9 cellular contexts compared by ENCODE assay signal in genomic region chr19:33740811-33741396, GRCh38. TPM values are rescaled to one million over a fixed set of nuclear protein-coding genes. Genes with fewer than 3 reads are reported as not detected.
DNase-seq lines count a peak whose midpoint lies in the region; ATAC-seq and TF ChIP-seq lines count a peak whose summit lies in the region.
"Had no signal": no experiment of that assay in that cellular context is flagged by ENCODE, and none has a peak within 500 bp of the region (broad histone marks: within the 10 kb centered on the region; RNA-seq: fewer than 3 reads in every experiment).

No MANE protein-coding gene starts in this region.

- H3K4me1 ChIP-seq in foreskin keratinocyte (no peaks in the 10 kb centered on the region), testis (no peaks in the 10 kb centered on the region), upper lobe of left lung (no peaks in the 10 kb centered on the region)

- H3K27me3 ChIP-seq in foreskin keratinocyte: no peaks in the 10 kb centered on the region
- H3K27me3 ChIP-seq in testis: no peaks in the 10 kb centered on the region
- H3K27me3 ChIP-seq in upper lobe of left lung: no peaks in the 10 kb centered on the region

- DNase-seq in left ventricle myocardium superior: no peak
- DNase-seq in Right ventricle myocardium inferior (ENCODE audit: missing footprints): no peak
- DNase-seq in SK-N-MC (ENCODE audit: low read depth, low spot score): peak; percentile 8
- DNase-seq in foreskin keratinocyte: peak in 1 of 2 donors; percentile 9
- peak; percentile 52 for DNase-seq in testis
- DNase-seq in upper lobe of left lung: no peak
- DNase-seq: DMS79 had no signal

- TF ChIP-seq EP300 in upper lobe of left lung (IDR thresholded peaks at IDR 0.05): no peak

- intact Hi-C loops in left ventricle myocardium superior (cut with micrococcal nuclease): no loop called here
- intact Hi-C loops in Right ventricle myocardium inferior (cut with DNase I): no loop called here
- intact Hi-C loops in testis (cut with DNase I; ENCODE audit: low total_unique reads): no loop called here

- H3K27ac ChIP-seq in SK-N-MC (no peak overlapping the region), foreskin keratinocyte (no peak overlapping the region), testis (no peak overlapping the region), upper lobe of left lung (no peak overlapping the region)

- no peak overlapping the region for H3K9ac ChIP-seq in SK-N-MC (ENCODE audit: insufficient read length)

- H3K9me3 ChIP-seq in SK-N-MC (ENCODE audit: low read depth, low read length): no peaks in the 10 kb centered on the region
- H3K9me3 ChIP-seq in testis: no peaks in the 10 kb centered on the region
- H3K9me3 ChIP-seq in upper lobe of left lung: no peaks in the 10 kb centered on the region

- TF ChIP-seq POLR2A in testis (IDR thresholded peaks at IDR 0.05): no peak
- TF ChIP-seq POLR2A in upper lobe of left lung (IDR thresholded peaks at IDR 0.05): no peak

- ATAC-seq in left ventricle myocardium superior: peak; percentile 29
- ATAC-seq in Right ventricle myocardium inferior: no peak
- peak; percentile 29 for ATAC-seq in foreskin keratinocyte
- ATAC-seq in HG03460 (IDR thresholded peaks at IDR 0.05; ENCODE audit: unreplicated experiment): no peak
- no peak for ATAC-seq in upper lobe of left lung (ENCODE audit: low FRiP score in 2 of 2)
- no peak for ATAC-seq in HG03378 (IDR thresholded peaks at IDR 0.05; ENCODE audit: unreplicated experiment)

- H3K36me3 ChIP-seq in SK-N-MC (ENCODE audit: insufficient read depth, low read length) (no peaks in the 10 kb centered on the region), testis (ENCODE audit: low read depth, missing control alignments) (no peaks in the 10 kb centered on the region), upper lobe of left lung (no peaks in the 10 kb centered on the region)

- TF ChIP-seq CTCF in foreskin keratinocyte (conservative IDR thresholded peaks at IDR 0.05) (no peak), testis (IDR thresholded peaks at IDR 0.05) (no peak), upper lobe of left lung (IDR thresholded peaks at IDR 0.05) (no peak)

- H3K4me3 ChIP-seq in SK-N-MC (no peak overlapping the region), testis (no peak overlapping the region), upper lobe of left lung (no peak overlapping the region)

- 22 to 25% methylated on average over 9 of the region's 9 CpGs for WGBS in testis, 2 donors
- WGBS in upper lobe of left lung, 2 donors: 22 to 24% methylated on average over 9 of the region's 9 CpGs

RNA-seq across cellular contexts. Expression of gene KCTD15, which starts 55.8 kb away (rescaled TPM):
- total RNA-seq in left ventricle myocardium superior: 9.6 TPM
- 10.1 TPM for total RNA-seq in Right ventricle myocardium inferior
- total RNA-seq in foreskin keratinocyte: 19.5 and 27.6 TPM in 2 replicates
- polyA plus RNA-seq in foreskin keratinocyte: 14.8 and 19.0 TPM in 2 replicates
- total RNA-seq in testis: 100 to 1,000 TPM in 1 of 2 donors, 10 to 100 TPM in 1; 61.9 to 110 TPM
- 26.3 TPM for polyA plus RNA-seq in testis (ENCODE audit: insufficient read depth, low read depth, low replicate concordance)
- 10 to 100 TPM; 13.4 to 98.1 (median 30.5) TPM for total RNA-seq in upper lobe of left lung

Comparison
In these comparisons a context has a peak if more than half of its experiments do, and no peak if none do; other contexts are left out.
1. ATAC-seq: peak in left ventricle myocardium superior (single experiment) and foreskin keratinocyte (single experiment); none in Right ventricle myocardium inferior (single experiment), HG03460 (single experiment), upper lobe of left lung (0 of 2) and HG03378 (single experiment).
2. DNase-seq: peak in SK-N-MC (single experiment) and testis (single experiment); none in left ventricle myocardium superior (single experiment), Right ventricle myocardium inferior (single experiment) and upper lobe of left lung (0 of 2).